ENCODE assay signal across 1 cellular context in the genomic region with DNA sequence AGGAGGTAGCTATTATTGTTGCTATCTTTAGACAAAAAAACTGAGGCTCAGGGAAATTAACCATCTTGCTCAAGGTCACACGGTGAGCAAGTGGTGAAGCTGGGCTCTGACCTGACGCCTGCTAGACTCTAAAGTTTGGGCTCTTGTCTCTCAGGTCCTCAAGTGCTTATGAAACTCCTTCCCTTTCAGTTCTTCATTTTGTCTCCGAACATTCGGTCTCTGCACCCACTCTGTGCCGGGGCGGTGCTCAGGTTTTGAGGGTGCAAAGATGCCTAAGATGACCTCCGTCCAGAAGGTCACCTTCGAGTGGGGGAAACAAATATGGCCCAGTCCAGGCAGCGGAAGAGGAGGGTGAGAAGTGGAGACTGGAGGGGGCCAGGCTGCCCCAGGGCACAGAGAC.
TF ChIP-seq lines count a peak whose summit lies in the region.

No MANE protein-coding gene starts in this region.

TF ChIP-seq in GM12878, 131 proteins besides CTCF, POLR2A, EP300 and RAD21 (continued from another document and continues in another):
- TF ChIP-seq, protein P1, sequence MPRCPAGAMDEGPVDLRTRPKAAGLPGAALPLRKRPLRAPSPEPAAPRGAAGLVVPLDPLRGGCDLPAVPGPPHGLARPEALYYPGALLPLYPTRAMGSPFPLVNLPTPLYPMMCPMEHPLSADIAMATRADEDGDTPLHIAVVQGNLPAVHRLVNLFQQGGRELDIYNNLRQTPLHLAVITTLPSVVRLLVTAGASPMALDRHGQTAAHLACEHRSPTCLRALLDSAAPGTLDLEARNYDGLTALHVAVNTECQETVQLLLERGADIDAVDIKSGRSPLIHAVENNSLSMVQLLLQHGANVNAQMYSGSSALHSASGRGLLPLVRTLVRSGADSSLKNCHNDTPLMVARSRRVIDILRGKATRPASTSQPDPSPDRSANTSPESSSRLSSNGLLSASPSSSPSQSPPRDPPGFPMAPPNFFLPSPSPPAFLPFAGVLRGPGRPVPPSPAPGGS (IDR thresholded peaks at IDR 0.05; ENCODE audit: borderline replicate concordance, insufficient read depth, low read depth, low read length, poor library complexity, severe bottlenecking), result no peak
- TF ChIP-seq, protein P2, sequence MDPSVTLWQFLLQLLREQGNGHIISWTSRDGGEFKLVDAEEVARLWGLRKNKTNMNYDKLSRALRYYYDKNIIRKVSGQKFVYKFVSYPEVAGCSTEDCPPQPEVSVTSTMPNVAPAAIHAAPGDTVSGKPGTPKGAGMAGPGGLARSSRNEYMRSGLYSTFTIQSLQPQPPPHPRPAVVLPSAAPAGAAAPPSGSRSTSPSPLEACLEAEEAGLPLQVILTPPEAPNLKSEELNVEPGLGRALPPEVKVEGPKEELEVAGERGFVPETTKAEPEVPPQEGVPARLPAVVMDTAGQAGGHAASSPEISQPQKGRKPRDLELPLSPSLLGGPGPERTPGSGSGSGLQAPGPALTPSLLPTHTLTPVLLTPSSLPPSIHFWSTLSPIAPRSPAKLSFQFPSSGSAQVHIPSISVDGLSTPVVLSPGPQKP (IDR thresholded peaks at IDR 0.05; ENCODE audit: low read depth, low read length), result no peak
- TF ChIP-seq PAX5 (IDR thresholded peaks at IDR 0.05; ENCODE audit: borderline replicate concordance, low read depth, low read length) (no peak), MEF2B (IDR thresholded peaks at IDR 0.05; ENCODE audit: partially characterized antibody, poor library complexity, severe bottlenecking) (no peak), NFXL1 (IDR thresholded peaks at IDR 0.05; ENCODE audit: borderline replicate concordance) (no peak), MXI1 (IDR thresholded peaks at IDR 0.05; ENCODE audit: low read depth, low read length) (no peak), ESRRA (IDR thresholded peaks at IDR 0.05; ENCODE audit: low read length) (peak; percentile 97), IRF4 (IDR thresholded peaks at IDR 0.05; ENCODE audit: low read depth, low read length) (peak; percentile 85), ZNF274 (IDR thresholded peaks at IDR 0.05; ENCODE audit: insufficient read depth, insufficient read length) (no peak), RAD51 (IDR thresholded peaks at IDR 0.05) (no peak), CREB1 (IDR thresholded peaks at IDR 0.05; ENCODE audit: low read depth) (no peak), ZSCAN29 (IDR thresholded peaks at IDR 0.05) (no peak), HDAC2 (IDR thresholded peaks at IDR 0.05) (no peak), POU2F2 (IDR thresholded peaks at IDR 0.05; ENCODE audit: borderline replicate concordance, low read depth, low read length) (peak; percentile 38; the same call in 1 of the 3 replicates), EZH2 (IDR thresholded peaks at IDR 0.05; ENCODE audit: borderline replicate concordance, control insufficient read depth, low read depth, low read length) (no peak), TCF7 (IDR thresholded peaks at IDR 0.05; ENCODE audit: borderline replicate concordance) (no peak), SUZ12 (IDR thresholded peaks at IDR 0.05; ENCODE audit: unreplicated experiment) (no peak), NRF1 (conservative IDR thresholded peaks at IDR 0.05; ENCODE audit: low read depth, low read length) (no peak), RB1 (IDR thresholded peaks at IDR 0.05; ENCODE audit: borderline replicate concordance) (no peak), SREBF1 (IDR thresholded peaks at IDR 0.05; ENCODE audit: low read length) (no peak), ZZZ3 (IDR thresholded peaks at IDR 0.05; ENCODE audit: control insufficient read depth, insufficient read length, low read depth) (no peak), BHLHE40 (IDR thresholded peaks at IDR 0.05; ENCODE audit: borderline replicate concordance in 1 of 2, low read depth in 2 of 2, low read length in 1 of 2) (peak; percentile 27 to 33; a peak in 2 of 4 replicates), LARP7 (IDR thresholded peaks at IDR 0.05) (no peak), TCF3 (IDR thresholded peaks at IDR 0.05; ENCODE audit: borderline replicate concordance, insufficient read depth, low read depth, low read length) (no peak), SP1 (IDR thresholded peaks at IDR 0.05; ENCODE audit: low read depth, low read length) (no peak), ZNF207 (IDR thresholded peaks at IDR 0.05; ENCODE audit: borderline replicate concordance) (no peak), PML (IDR thresholded peaks at IDR 0.05; ENCODE audit: low read length) (no peak), NR2C2 (IDR thresholded peaks at IDR 0.05; ENCODE audit: borderline replicate concordance, control insufficient read depth, insufficient read length, low read depth) (no peak), MYC (IDR thresholded peaks at IDR 0.05; ENCODE audit: insufficient read depth, insufficient read length, insufficient replicate concordance, low read length, severe bottlenecking) (no peak), CEBPB (IDR thresholded peaks at IDR 0.05; ENCODE audit: borderline replicate concordance in 1 of 2, low read depth in 2 of 2, low read length in 2 of 2) (no peak), KAT2A (conservative IDR thresholded peaks at IDR 0.05; ENCODE audit: control insufficient read depth, low read depth, low read length) (no peak), POLR2AphosphoS5 (IDR thresholded peaks at IDR 0.05; ENCODE audit: low read length) (no peak), BACH1 (IDR thresholded peaks at IDR 0.05; ENCODE audit: borderline replicate concordance) (peak; percentile 29; the same call in 1 of the 2 replicates), YY1 (IDR thresholded peaks at IDR 0.05; ENCODE audit: low read depth, low read length) (peak; percentile 55; the same call in 1 of the 2 replicates)
- TF ChIP-seq, protein P3, sequence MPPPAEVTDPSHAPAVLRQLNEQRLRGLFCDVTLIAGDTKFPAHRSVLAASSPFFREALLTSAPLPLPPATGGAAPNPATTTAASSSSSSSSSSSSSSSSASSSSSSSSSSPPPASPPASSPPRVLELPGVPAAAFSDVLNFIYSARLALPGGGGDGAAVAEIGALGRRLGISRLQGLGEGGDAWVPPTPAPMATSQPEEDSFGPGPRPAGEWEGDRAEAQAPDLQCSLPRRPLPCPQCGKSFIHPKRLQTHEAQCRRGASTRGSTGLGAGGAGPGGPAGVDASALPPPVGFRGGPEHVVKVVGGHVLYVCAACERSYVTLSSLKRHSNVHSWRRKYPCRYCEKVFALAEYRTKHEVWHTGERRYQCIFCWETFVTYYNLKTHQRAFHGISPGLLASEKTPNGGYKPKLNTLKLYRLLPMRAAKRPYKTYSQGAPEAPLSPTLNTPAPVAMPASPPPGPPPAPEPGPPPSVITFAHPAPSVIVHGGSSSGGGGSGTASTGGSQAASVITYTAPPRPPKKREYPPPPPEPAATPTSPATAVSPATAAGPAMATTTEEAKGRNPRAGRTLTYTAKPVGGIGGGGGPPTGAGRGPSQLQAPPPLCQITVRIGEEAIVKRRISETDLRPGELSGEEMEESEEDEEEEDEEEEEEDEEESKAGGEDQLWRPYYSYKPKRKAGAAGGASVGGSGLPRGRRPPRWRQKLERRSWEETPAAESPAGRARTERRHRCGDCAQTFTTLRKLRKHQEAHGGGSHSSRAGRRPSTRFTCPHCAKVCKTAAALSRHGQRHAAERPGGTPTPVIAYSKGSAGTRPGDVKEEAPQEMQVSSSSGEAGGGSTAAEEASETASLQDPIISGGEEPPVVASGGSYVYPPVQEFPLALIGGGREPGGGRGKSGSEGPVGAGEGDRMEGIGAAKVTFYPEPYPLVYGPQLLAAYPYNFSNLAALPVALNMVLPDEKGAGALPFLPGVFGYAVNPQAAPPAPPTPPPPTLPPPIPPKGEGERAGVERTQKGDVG (CRISPR knock-in tag; IDR thresholded peaks at IDR 0.05), result no peak
- TF ChIP-seq, protein P4, sequence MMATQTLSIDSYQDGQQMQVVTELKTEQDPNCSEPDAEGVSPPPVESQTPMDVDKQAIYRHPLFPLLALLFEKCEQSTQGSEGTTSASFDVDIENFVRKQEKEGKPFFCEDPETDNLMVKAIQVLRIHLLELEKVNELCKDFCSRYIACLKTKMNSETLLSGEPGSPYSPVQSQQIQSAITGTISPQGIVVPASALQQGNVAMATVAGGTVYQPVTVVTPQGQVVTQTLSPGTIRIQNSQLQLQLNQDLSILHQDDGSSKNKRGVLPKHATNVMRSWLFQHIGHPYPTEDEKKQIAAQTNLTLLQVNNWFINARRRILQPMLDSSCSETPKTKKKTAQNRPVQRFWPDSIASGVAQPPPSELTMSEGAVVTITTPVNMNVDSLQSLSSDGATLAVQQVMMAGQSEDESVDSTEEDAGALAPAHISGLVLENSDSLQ (IDR thresholded peaks at IDR 0.05), result no peak
- TF ChIP-seq, protein P5, sequence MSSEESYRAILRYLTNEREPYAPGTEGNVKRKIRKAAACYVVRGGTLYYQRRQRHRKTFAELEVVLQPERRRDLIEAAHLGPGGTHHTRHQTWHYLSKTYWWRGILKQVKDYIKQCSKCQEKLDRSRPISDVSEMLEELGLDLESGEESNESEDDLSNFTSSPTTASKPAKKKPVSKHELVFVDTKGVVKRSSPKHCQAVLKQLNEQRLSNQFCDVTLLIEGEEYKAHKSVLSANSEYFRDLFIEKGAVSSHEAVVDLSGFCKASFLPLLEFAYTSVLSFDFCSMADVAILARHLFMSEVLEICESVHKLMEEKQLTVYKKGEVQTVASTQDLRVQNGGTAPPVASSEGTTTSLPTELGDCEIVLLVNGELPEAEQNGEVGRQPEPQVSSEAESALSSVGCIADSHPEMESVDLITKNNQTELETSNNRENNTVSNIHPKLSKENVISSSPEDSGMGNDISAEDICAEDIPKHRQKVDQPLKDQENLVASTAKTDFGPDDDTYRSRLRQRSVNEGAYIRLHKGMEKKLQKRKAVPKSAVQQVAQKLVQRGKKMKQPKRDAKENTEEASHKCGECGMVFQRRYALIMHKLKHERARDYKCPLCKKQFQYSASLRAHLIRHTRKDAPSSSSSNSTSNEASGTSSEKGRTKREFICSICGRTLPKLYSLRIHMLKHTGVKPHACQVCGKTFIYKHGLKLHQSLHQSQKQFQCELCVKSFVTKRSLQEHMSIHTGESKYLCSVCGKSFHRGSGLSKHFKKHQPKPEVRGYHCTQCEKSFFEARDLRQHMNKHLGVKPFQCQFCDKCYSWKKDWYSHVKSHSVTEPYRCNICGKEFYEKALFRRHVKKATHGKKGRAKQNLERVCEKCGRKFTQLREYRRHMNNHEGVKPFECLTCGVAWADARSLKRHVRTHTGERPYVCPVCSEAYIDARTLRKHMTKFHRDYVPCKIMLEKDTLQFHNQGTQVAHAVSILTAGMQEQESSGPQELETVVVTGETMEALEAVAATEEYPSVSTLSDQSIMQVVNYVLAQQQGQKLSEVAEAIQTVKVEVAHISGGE (CRISPR knock-in tag; IDR thresholded peaks at IDR 0.05), result no peak
- TF ChIP-seq, protein P6, sequence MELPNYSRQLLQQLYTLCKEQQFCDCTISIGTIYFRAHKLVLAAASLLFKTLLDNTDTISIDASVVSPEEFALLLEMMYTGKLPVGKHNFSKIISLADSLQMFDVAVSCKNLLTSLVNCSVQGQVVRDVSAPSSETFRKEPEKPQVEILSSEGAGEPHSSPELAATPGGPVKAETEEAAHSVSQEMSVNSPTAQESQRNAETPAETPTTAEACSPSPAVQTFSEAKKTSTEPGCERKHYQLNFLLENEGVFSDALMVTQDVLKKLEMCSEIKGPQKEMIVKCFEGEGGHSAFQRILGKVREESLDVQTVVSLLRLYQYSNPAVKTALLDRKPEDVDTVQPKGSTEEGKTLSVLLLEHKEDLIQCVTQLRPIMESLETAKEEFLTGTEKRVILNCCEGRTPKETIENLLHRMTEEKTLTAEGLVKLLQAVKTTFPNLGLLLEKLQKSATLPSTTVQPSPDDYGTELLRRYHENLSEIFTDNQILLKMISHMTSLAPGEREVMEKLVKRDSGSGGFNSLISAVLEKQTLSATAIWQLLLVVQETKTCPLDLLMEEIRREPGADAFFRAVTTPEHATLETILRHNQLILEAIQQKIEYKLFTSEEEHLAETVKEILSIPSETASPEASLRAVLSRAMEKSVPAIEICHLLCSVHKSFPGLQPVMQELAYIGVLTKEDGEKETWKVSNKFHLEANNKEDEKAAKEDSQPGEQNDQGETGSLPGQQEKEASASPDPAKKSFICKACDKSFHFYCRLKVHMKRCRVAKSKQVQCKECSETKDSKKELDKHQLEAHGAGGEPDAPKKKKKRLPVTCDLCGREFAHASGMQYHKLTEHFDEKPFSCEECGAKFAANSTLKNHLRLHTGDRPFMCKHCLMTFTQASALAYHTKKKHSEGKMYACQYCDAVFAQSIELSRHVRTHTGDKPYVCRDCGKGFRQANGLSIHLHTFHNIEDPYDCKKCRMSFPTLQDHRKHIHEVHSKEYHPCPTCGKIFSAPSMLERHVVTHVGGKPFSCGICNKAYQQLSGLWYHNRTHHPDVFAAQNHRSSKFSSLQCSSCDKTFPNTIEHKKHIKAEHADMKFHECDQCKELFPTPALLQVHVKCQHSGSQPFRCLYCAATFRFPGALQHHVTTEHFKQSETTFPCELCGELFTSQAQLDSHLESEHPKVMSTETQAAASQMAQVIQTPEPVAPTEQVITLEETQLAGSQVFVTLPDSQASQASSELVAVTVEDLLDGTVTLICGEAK (IDR thresholded peaks at IDR 0.05; ENCODE audit: borderline replicate concordance), result no peak
- TF ChIP-seq, protein P7, sequence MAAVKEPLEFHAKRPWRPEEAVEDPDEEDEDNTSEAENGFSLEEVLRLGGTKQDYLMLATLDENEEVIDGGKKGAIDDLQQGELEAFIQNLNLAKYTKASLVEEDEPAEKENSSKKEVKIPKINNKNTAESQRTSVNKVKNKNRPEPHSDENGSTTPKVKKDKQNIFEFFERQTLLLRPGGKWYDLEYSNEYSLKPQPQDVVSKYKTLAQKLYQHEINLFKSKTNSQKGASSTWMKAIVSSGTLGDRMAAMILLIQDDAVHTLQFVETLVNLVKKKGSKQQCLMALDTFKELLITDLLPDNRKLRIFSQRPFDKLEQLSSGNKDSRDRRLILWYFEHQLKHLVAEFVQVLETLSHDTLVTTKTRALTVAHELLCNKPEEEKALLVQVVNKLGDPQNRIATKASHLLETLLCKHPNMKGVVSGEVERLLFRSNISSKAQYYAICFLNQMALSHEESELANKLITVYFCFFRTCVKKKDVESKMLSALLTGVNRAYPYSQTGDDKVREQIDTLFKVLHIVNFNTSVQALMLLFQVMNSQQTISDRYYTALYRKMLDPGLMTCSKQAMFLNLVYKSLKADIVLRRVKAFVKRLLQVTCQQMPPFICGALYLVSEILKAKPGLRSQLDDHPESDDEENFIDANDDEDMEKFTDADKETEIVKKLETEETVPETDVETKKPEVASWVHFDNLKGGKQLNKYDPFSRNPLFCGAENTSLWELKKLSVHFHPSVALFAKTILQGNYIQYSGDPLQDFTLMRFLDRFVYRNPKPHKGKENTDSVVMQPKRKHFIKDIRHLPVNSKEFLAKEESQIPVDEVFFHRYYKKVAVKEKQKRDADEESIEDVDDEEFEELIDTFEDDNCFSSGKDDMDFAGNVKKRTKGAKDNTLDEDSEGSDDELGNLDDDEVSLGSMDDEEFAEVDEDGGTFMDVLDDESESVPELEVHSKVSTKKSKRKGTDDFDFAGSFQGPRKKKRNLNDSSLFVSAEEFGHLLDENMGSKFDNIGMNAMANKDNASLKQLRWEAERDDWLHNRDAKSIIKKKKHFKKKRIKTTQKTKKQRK (IDR thresholded peaks at IDR 0.05; ENCODE audit: low read depth, low read length), result no peak
- TF ChIP-seq, protein P8, sequence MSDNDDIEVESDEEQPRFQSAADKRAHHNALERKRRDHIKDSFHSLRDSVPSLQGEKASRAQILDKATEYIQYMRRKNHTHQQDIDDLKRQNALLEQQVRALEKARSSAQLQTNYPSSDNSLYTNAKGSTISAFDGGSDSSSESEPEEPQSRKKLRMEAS (IDR thresholded peaks at IDR 0.05; ENCODE audit: low read depth, low read length), result no peak
